ENCODE assay signal across 11 cellular contexts in genomic region chr19:18875726-18876125, GRCh38. TPM values are rescaled to one million over a fixed set of nuclear protein-coding genes. Genes with fewer than 3 reads are reported as not detected.
"Had no signal": no experiment of that assay in that cellular context is flagged by ENCODE, and none has a peak within 500 bp of the region (broad histone marks: within the 10 kb centered on the region; RNA-seq: fewer than 3 reads in every experiment).

No MANE protein-coding gene starts in this region.

- H3K36me3 ChIP-seq: esophagus squamous epithelium, uterus had no signal

- H3K27me3 ChIP-seq: uterus had no signal

- FAIRE-seq: bronchial epithelial cell had no signal

- H3K4me3 Mint-ChIP-seq: activated naive CD8-positive, alpha-beta T cell; T-helper 17 cell had no signal

- DNase-seq: activated CD4-positive, CD25-positive, alpha-beta regulatory T cell; activated gamma-delta T cell; aorta; esophagus squamous epithelium; hypothalamus; retina; T-helper 17 cell; uterus had no signal

- H3K27ac ChIP-seq: esophagus squamous epithelium, skin epidermis, uterus had no signal

- ATAC-seq: T-helper 17 cell had no signal

- H3K4me1 ChIP-seq: uterus had no signal

- H3K4me3 ChIP-seq: esophagus squamous epithelium, skin epidermis, uterus had no signal

- H3K27me3 Mint-ChIP-seq: activated naive CD8-positive, alpha-beta T cell had no signal

- H3K27ac Mint-ChIP-seq: activated naive CD8-positive, alpha-beta T cell; T-helper 17 cell had no signal

- H3K9me3 ChIP-seq: esophagus squamous epithelium, uterus had no signal

RNA-seq across cellular contexts. Expression of gene CERS1, which starts 20.2 kb away (rescaled TPM):
- total RNA-seq: T-helper 17 cell had no signal
